ENCODE assay signal across 24 cellular contexts in genomic region chr3:138023754-138024153, GRCh38. TPM values are rescaled to one million over a fixed set of nuclear protein-coding genes. Genes with fewer than 3 reads are reported as not detected.
A peak's percentile ranks its signal among the peaks of the same experiment; 100 is the strongest.
DNase-seq lines count a peak whose midpoint lies in the region; ATAC-seq, FAIRE-seq and TF ChIP-seq lines count a peak whose summit lies in the region.
"Had no signal": no experiment of that assay in that cellular context is flagged by ENCODE, and none has a peak within 500 bp of the region (broad histone marks: within the 10 kb centered on the region; RNA-seq: fewer than 3 reads in every experiment).

No MANE protein-coding gene starts in this region.

- peak; percentile 60 for FAIRE-seq in GM12892 (lab: Jason Lieb, UNC)
- FAIRE-seq in GM12878 (lab: Jason Lieb, UNC) = peak; percentile 23

- no peak overlapping the region for H3K9ac ChIP-seq in GM12878 (ENCODE audit: control insufficient read depth, insufficient read depth, low read length)

- no peak for TF ChIP-seq RAD21 in GM12878 (IDR thresholded peaks at IDR 0.05; ENCODE audit: insufficient read depth, low read depth, low read length)

- CTCF ChIA-PET in GM12878 (lab: Yijun Ruan, JAX) = interaction anchor here (1.0 to 1.2 kb wide), 3 partner anchors 10 to 29 kb away, joined by 3 to 4 read pairs (median 3); no protein-coding TSS in a partner anchor

- H3K36me3 ChIP-seq in GM12878 (ENCODE audit: control insufficient read depth in 2 of 2, insufficient read depth in 2 of 2, low read length in 1 of 2) (no peaks in the 10 kb centered on the region), upper lobe of right lung (peaks cover 13% of the 10 kb centered on the region)

- intact Hi-C loops in GM12878 (cut with micrococcal nuclease; ENCODE audit: unreplicated experiment) (loop anchor here (2.0 kb wide), 1 partner anchor 35 kb away; no protein-coding TSS in a partner anchor), upper lobe of right lung (cut with DNase I) (no loop called here)

- TF ChIP-seq CTCF in GM12878 (IDR thresholded peaks at IDR 0.05 in 2 of 3, conservative IDR thresholded peaks at IDR 0.05 in 1 of 3; ENCODE audit: control insufficient read depth in 2 of 3, extremely low read depth in 1 of 3, insufficient read depth in 1 of 3, low read depth in 3 of 3, low read length in 3 of 3) = no peak
- no peak for TF ChIP-seq CTCF in upper lobe of right lung (IDR thresholded peaks at IDR 0.05)

- H3K27me3 ChIP-seq in GM12878 (replicated peaks in 1 of 2; ENCODE audit: control insufficient read depth in 2 of 2, insufficient read depth in 2 of 2, low read length in 1 of 2) (no peaks in the 10 kb centered on the region), upper lobe of right lung (no peaks in the 10 kb centered on the region)

- peak overlapping the region; percentile 48 for H3K27ac ChIP-seq in GM12878 (ENCODE audit: control insufficient read depth, insufficient read depth)
- no peak overlapping the region for H3K27ac ChIP-seq in upper lobe of right lung
- H3K27ac ChIP-seq: RWPE1, SK-N-MC had no signal

- H4K20me1 ChIP-seq in GM12878 (ENCODE audit: control insufficient read depth, insufficient read depth) = no peaks in the 10 kb centered on the region

- no peak overlapping the region for H3K4me3 ChIP-seq in GM12878
- H3K4me3 ChIP-seq in upper lobe of right lung = no peak overlapping the region
- H3K4me3 ChIP-seq: SK-N-MC had no signal

- BruUV-seq in GM12878 (replicated peaks; lab: Mats Ljungman, UMichigan) = no TSS peak

- no peak overlapping the region for H3K4me2 ChIP-seq in GM12878 (ENCODE audit: control insufficient read depth, insufficient read depth)

- POLR2A ChIA-PET in GM12878 (lab: Charles Lee) = interaction anchor here (4.2 kb wide), 1 partner anchor 9 kb away, joined by 21 read pairs; no protein-coding TSS in a partner anchor

- RAD21 ChIA-PET in GM12878 (lab: Charles Lee; ENCODE audit: unreplicated experiment) = interaction anchor here (3.2 to 3.3 kb wide), 2 partner anchors 10 to 35 kb away, joined by 11 to 18 read pairs; no protein-coding TSS in a partner anchor

- no peak for TF ChIP-seq EP300 in GM12878 (IDR thresholded peaks at IDR 0.05; ENCODE audit: borderline replicate concordance in 1 of 2, control insufficient read depth in 1 of 2, low read depth in 2 of 2, low read length in 2 of 2)

- no peaks in the 10 kb centered on the region for H3K79me2 ChIP-seq in GM12878 (ENCODE audit: control insufficient read depth, insufficient read depth, low read length)

- ATAC-seq in GM18868 (IDR thresholded peaks at IDR 0.05; ENCODE audit: unreplicated experiment) (peak; percentile 39), HG02852 (IDR thresholded peaks at IDR 0.05; ENCODE audit: unreplicated experiment) (peak; percentile 53), GM12878 (peak; percentile 69), upper lobe of right lung (no peak)
- ATAC-seq: T-helper 17 cell had no signal

- H3K4me1 ChIP-seq in GM12878 (ENCODE audit: control insufficient read depth, insufficient read depth, low read length) = peaks cover 12% of the 10 kb centered on the region
- H3K4me1 ChIP-seq in upper lobe of right lung = peaks cover 6% of the 10 kb centered on the region

- 49% methylated on average over 4 of the region's 4 CpGs for WGBS in GM12878 (ENCODE audit: insufficient coverage, insufficient replicate concordance, low lambda C conversion rate, missing lambda C conversion rate)

- TF ChIP-seq POLR2A in GM12892 (IDR thresholded peaks at IDR 0.05; ENCODE audit: low read depth, low read length) = no peak
- no peak for TF ChIP-seq POLR2A in GM12878 (IDR thresholded peaks at IDR 0.05; ENCODE audit: low read depth, low read length)

- H2AFZ ChIP-seq in GM12878 (ENCODE audit: control insufficient read depth, low read depth, low read length) = no peak overlapping the region

- SMC1A ChIA-PET in GM12878 (lab: Charles Lee; ENCODE audit: uncharacterized antibody, unreplicated experiment) = interaction anchor here (0.6 to 3.0 kb wide), 6 partner anchors 8 to 34 kb away, joined by 3 to 22 read pairs (median 10); no protein-coding TSS in a partner anchor

- in situ Hi-C loops in GM12878 (cut with MboI) = no loop called here

- DNase-seq in GM12892 (ENCODE audit: insufficient read length) (no peak), GM12878 (ENCODE audit: low read depth, low spot score) (no peak), upper lobe of right lung (no peak), GM03348 (ENCODE audit: low spot score) (no peak)
- DNase-seq in activated effector memory CD4-positive, alpha-beta T cell treated with Interleukin-2 at 50 U/mL for 16 hours = no peak
- no peak for DNase-seq in activated CD8-positive, alpha-beta memory T cell treated with anti-CD3 and anti-CD28 coated beads, Interleukin-2, amount 50 U/mL, for 4 hours
- DNase-seq: CD4-positive, CD25-positive, alpha-beta regulatory T cell; H9; HFFc6; Kasumi-1; NCI-H1417; NCI-H1694 treated with DMSO at 0.1 percent for 48 hours; NCI-H2107; NCI-H510A; NK-92 treated with Interleukin-12 subunit alpha and Interleukin-12 subunit beta, amount 100 ng/mL, for 24 hours; SHP77 treated with DMSO at 0.1 percent for 48 hours; SW 1271; T-helper 17 cell had no signal

- H3K9me3 ChIP-seq in GM12878 (replicated peaks; ENCODE audit: control insufficient read depth, insufficient read depth, low read length) (no peaks in the 10 kb centered on the region), upper lobe of right lung (no peaks in the 10 kb centered on the region)

TF ChIP-seq in GM12878, 131 proteins besides CTCF, POLR2A, EP300 and RAD21:
- TF ChIP-seq CREM (IDR thresholded peaks at IDR 0.05; ENCODE audit: low read depth) (peak; percentile 29; the same call in 1 of the 2 replicates), TBL1XR1 (IDR thresholded peaks at IDR 0.05; ENCODE audit: low read depth, low read length) (no peak), NFIC (IDR thresholded peaks at IDR 0.05; ENCODE audit: low read depth, low read length) (peak; percentile 47; the same call in 1 of the 2 replicates), DPF2 (IDR thresholded peaks at IDR 0.05) (0 out of 2 replicates have a peak, but pooled peaks have one; percentile 26), ATF2 (IDR thresholded peaks at IDR 0.05; ENCODE audit: low read length) (peak; percentile 55; the same call in 1 of the 2 replicates), PKNOX1 (IDR thresholded peaks at IDR 0.05) (0 out of 2 replicates have a peak, but pooled peaks have one; percentile 51), ZNF24 (IDR thresholded peaks at IDR 0.05) (no peak), BCL11A (IDR thresholded peaks at IDR 0.05; ENCODE audit: low read depth, low read length) (peak; percentile 61; the same call in 1 of the 2 replicates), JUNB (IDR thresholded peaks at IDR 0.05) (peak; percentile 81), PAX5 (IDR thresholded peaks at IDR 0.05; ENCODE audit: borderline replicate concordance, low read depth, low read length) (no peak), TCF3 (IDR thresholded peaks at IDR 0.05; ENCODE audit: borderline replicate concordance, insufficient read depth, low read depth, low read length) (no peak), RUNX3 (IDR thresholded peaks at IDR 0.05; ENCODE audit: low read length) (peak; percentile 69), IRF4 (IDR thresholded peaks at IDR 0.05; ENCODE audit: low read depth, low read length) (peak; percentile 83)
TF ChIP-seq in GM12878: peak in this region for 9.

RNA-seq across cellular contexts. Expression of gene CLDN18, which starts 13.8 kb away (rescaled TPM):
- not detected for polyA plus RNA-seq in GM12892 (2012; ENCODE audit: missing spikeins)
- not detected in 2 replicates for total RNA-seq in GM12878 (2013; cell fraction: nucleolus; rRNA removed)
- 0.11 and 0.22 TPM in 2 replicates for total RNA-seq in GM12878 (2014; rRNA removed)
- total RNA-seq in GM12878 (2014; rRNA removed; fragmentation: Illumina TruSeq; extraction: Trizol) = 0.18 TPM in 2 replicates
- 0.26 and 0.32 TPM in 2 replicates for total RNA-seq in GM12878 (2021)
- not detected for polyA plus RNA-seq in GM12878 (2011; ENCODE audit: low read depth)
- 0.18 and 0.23 TPM in 2 replicates for polyA plus RNA-seq in GM12878 (2011; rRNA removed)
- 0.03 and 0.08 TPM in 2 replicates for polyA plus RNA-seq in GM12878 (2011; cell fraction: cytosol; rRNA removed)
- polyA plus RNA-seq in GM12878 (2011; cell fraction: nucleus; rRNA removed) = 0.06 TPM in 2 replicates
- 0.07 TPM in 1 of 2 replicates, not detected in the other for polyA plus RNA-seq in GM12878 (2012)
- polyA plus RNA-seq in GM12878 (2014; fragmentation: Illumina TruSeq; extraction: Trizol) = 0.13 and 0.21 TPM in 2 replicates
- polyA plus RNA-seq in GM12878 (2014; fragmentation: Nextera tagmentation; extraction: Ambion mirVana) = under 1 TPM; 0.05 to 0.09 TPM
- polyA plus RNA-seq in GM12878 (2014; rRNA removed) = 0.04 and 0.18 TPM in 2 replicates
- under 1 TPM in 1 of 2 experiments, not detected in 1; 0.28 TPM for polyA plus RNA-seq in GM12878 (2016; fragmentation: Nextera tagmentation; extraction: Ambion mirVana)
- polyA minus RNA-seq in GM12878 (2011; rRNA and poly(A)+ RNA removed) = 0.22 and 0.36 TPM in 2 replicates
- polyA minus RNA-seq in GM12878 (2011; cell fraction: cytosol; rRNA and poly(A)+ RNA removed) = 0.27 TPM in 1 of 2 replicates, not detected in the other
- 0.12 TPM in 1 of 2 replicates, not detected in the other for polyA minus RNA-seq in GM12878 (2011; cell fraction: nucleus; rRNA and poly(A)+ RNA removed)
- 197 TPM for total RNA-seq in upper lobe of right lung
- total RNA-seq: CD4-positive, CD25-positive, alpha-beta regulatory T cell; H9; HFFc6; MCF 10A; T-helper 17 cell had no signal
- polyA plus RNA-seq: BJ; CD4-positive, CD25-positive, alpha-beta regulatory T cell had no signal

Comparison
In these comparisons a context has a peak if more than half of its experiments do, and no peak if none do; other contexts are left out.
1. RNA of gene CLDN18, which starts 13.8 kb away (total RNA-seq): 197 TPM in upper lobe of right lung (single experiment); 0.11 to 0.32 TPM in GM12878; every median in the first group is over 100 times any median in the second.